In the genomic region with DNA sequence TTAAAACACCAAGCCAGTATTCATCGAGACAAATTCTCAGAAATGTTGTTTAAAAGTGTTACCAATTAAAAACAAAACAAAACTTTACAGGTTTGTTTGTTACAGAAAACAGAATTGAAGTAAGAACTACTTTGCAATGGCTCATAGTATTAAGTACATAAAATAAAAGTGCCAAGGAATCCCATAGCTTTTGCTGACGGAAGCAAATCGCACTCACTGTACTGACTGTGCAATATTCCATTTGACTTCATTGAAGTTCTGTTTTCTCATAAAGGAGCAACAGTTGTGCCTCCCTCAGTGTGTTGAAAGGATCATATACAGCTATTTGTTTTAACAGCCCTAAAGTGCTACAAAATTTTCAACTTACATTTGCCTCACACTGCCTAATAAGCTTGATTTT, we compare ENCODE assay signal across 34 cellular contexts.
"Had no signal": no experiment of that assay in that cellular context is flagged by ENCODE, and none has a peak within 500 bp of the region (broad histone marks: within the 10 kb centered on the region; RNA-seq: fewer than 3 reads in every experiment).

No MANE protein-coding gene starts in this region.

- H3K4me3 ChIP-seq: adrenal gland, ascending aorta, body of pancreas, breast epithelium, cardiac muscle cell had no signal

- H3K9me3 ChIP-seq: adrenal gland, ascending aorta, body of pancreas, breast epithelium had no signal

- H3K27ac ChIP-seq: adrenal gland, ascending aorta, body of pancreas, brain microvascular endothelial cell, breast epithelium, cardiac muscle cell had no signal

- H3K36me3 ChIP-seq: adrenal gland, ascending aorta, brain microvascular endothelial cell, breast epithelium, cardiac muscle cell had no signal

- DNase-seq: activated effector memory CD4-positive, alpha-beta T cell treated with anti-CD3 and anti-CD28 coated beads, Interleukin-2, amount 50 U/mL, for 16 hours; activated effector memory CD4-positive, alpha-beta T cell treated with Interleukin-2 at 50 U/mL for 16 hours; activated gamma-delta T cell; activated gamma-delta T cell treated with Interleukin-2 at 50 U/mL for 16 hours; activated naive CD4-positive, alpha-beta T cell; activated naive CD4-positive, alpha-beta T cell treated with anti-CD3 and anti-CD28 coated beads for 36 hours; activated naive CD4-positive, alpha-beta T cell treated with anti-CD3 and anti-CD28 coated beads, Interleukin-2, amount 10 ng/mL, durations not matched to agents 7 days and 5 days; activated naive CD4-positive, alpha-beta T cell treated with anti-CD3 and anti-CD28 coated beads, Interleukin-2, amount 50 U/mL, for 16 hours; activated naive CD4-positive, alpha-beta T cell treated with Interleukin-2 at 50 U/mL for 16 hours; activated naive CD8-positive, alpha-beta T cell treated with anti-CD3 and anti-CD28 coated beads for 36 hours; activated naive CD8-positive, alpha-beta T cell treated with anti-CD3 and anti-CD28 coated beads, Interleukin-2, amount 10 ng/mL, durations not matched to agents 7 days and 5 days; activated naive CD8-positive, alpha-beta T cell treated with anti-CD3 and anti-CD28 coated beads, Interleukin-2, amount 50 U/mL, for 24 hours; activated T-cell treated with anti-CD3 and anti-CD28 coated beads, Interleukin-2, amount 50 U/mL, for 1 hour; activated T-cell treated with anti-CD3 and anti-CD28 coated beads, Interleukin-2, amount 50 U/mL, for 24 hours; activated T-cell treated with anti-CD3 and anti-CD28 coated beads, Interleukin-2, amount 50 U/mL, for 4 hours; activated T-cell treated with anti-CD3 and anti-CD28 coated beads, Interleukin-2, amount 50 U/mL, for 48 hours; activated T-cell treated with anti-CD3 and anti-CD28 coated beads, Interleukin-2, amount 50 U/mL, for 72 hours; adrenal gland; amniotic stem cell; amygdala; anterior cingulate cortex; aorta; body of pancreas; brain microvascular endothelial cell; caudate nucleus; central memory CD4-positive, alpha-beta T cell; cerebellar nuclear complex had no signal

- FAIRE-seq: astrocyte, bronchial epithelial cell had no signal

- ATAC-seq: activated naive CD4-positive, alpha-beta T cell treated with anti-CD3 and anti-CD28 coated beads, Interleukin-2, amount 50 U/mL, for 72 hours; activated naive CD8-positive, alpha-beta T cell treated with anti-CD3 and anti-CD28 coated beads, Interleukin-2, amount 50 U/mL, for 24 hours; activated T-cell treated with anti-CD3 and anti-CD28 coated beads, Interleukin-2, amount 50 U/mL, for 4 hours; activated T-cell treated with anti-CD3 and anti-CD28 coated beads, Interleukin-2, amount 50 U/mL, for 72 hours; activated T-helper 17 cell treated with anti-CD3 and anti-CD28 coated beads, Interleukin-2, amount 50 U/mL, for 72 hours; body of pancreas had no signal

- H3K27me3 ChIP-seq: adrenal gland, ascending aorta, body of pancreas, brain microvascular endothelial cell, breast epithelium, cardiac muscle cell had no signal

- H3K4me1 ChIP-seq: adrenal gland, ascending aorta, body of pancreas, breast epithelium had no signal
